In genomic region chr12:108690799-108691153, GRCh38 we compare ENCODE assay signal across 1 cellular context.
TF ChIP-seq lines count a peak whose summit lies in the region.

No MANE protein-coding gene starts in this region.

TF ChIP-seq in K562, 482 proteins besides CTCF, POLR2A, EP300 and RAD21 (continued from another document):
- TF ChIP-seq PRDM10 (IDR thresholded peaks at IDR 0.05; ENCODE audit: partially characterized antibody) (peak; percentile 80), GABPB2 (CRISPR knock-in tag; conservative IDR thresholded peaks at IDR 0.05) (no peak), THRA (IDR thresholded peaks at IDR 0.05) (no peak), ZNF830 (CRISPR knock-in tag; IDR thresholded peaks at IDR 0.05) (peak; percentile 19; the same call in 1 of the 2 replicates), SREBF2 (CRISPR knock-in tag; IDR thresholded peaks at IDR 0.05) (no peak), THRAP3 (IDR thresholded peaks at IDR 0.05; ENCODE audit: borderline replicate concordance) (no peak), SMARCC2 (IDR thresholded peaks at IDR 0.05; ENCODE audit: low read depth) (0 out of 2 replicates have a peak, but pooled peaks have one; percentile 24), AFF1 (IDR thresholded peaks at IDR 0.05; ENCODE audit: low read depth in 1 of 2, partially characterized antibody in 2 of 2) (peak in 1 of 2 experiments; percentile 13)
